In genomic region chr1:7574121-7575040, GRCh38 we compare ENCODE assay signal across 18 cellular contexts.
A peak's percentile ranks its signal among the peaks of the same experiment; 100 is the strongest.
DNase-seq lines count a peak whose midpoint lies in the region; ATAC-seq and TF ChIP-seq lines count a peak whose summit lies in the region.
"Had no signal": no experiment of that assay in that cellular context is flagged by ENCODE, and none has a peak within 500 bp of the region (broad histone marks: within the 10 kb centered on the region; RNA-seq: fewer than 3 reads in every experiment).

No MANE protein-coding gene starts in this region.

- no peak overlapping the region for H3K4me3 Mint-ChIP-seq in stimulated activated effector memory CD8-positive, alpha-beta T cell treated with anti-CD3 and anti-CD28 coated beads, Interleukin-12 subunit alpha, Interleukin-12 subunit beta, amount 100 ng/mL, for 72 hours
- H3K4me3 Mint-ChIP-seq: activated CD4-positive, alpha-beta T cell treated with anti-CD3 and anti-CD28 coated beads for 36 hours; activated T-cell treated with anti-CD3 and anti-CD28 coated beads, Interleukin-2, amount 50 U/mL, for 24 hours; H9; natural killer cell treated with Interleukin-12 subunit alpha and Interleukin-12 subunit beta and Interleukin-15 and Interleukin-18, amount 100 ng/mL, for 72 hours; stimulated activated naive CD8-positive, alpha-beta T cell treated with anti-CD3 and anti-CD28 coated beads, Interleukin-15, Interleukin-2, amounts not matched to agents 100 ng/mL and 50 ng/mL, for 24 hours had no signal

- no peaks in the 10 kb centered on the region for H3K36me3 ChIP-seq in RWPE2 (ENCODE audit: low read depth)
- H3K36me3 ChIP-seq in thoracic aorta, result no peaks in the 10 kb centered on the region

- TF ChIP-seq CTCF in RWPE2 (IDR thresholded peaks at IDR 0.05; ENCODE audit: poor library complexity, severe bottlenecking), result no peak
- no peak for TF ChIP-seq CTCF in thoracic aorta (IDR thresholded peaks at IDR 0.05)

- peaks cover 25% of the 10 kb centered on the region for H3K4me1 ChIP-seq in RWPE2 (ENCODE audit: insufficient read depth, poor library complexity, severe bottlenecking)
- H3K4me1 ChIP-seq in thoracic aorta (ENCODE audit: control insufficient read depth in 1 of 2, low read depth in 2 of 2), result peaks cover 17 to 27% of the 10 kb centered on the region in 2 donors
- H3K4me1 ChIP-seq: A549 had no signal

- H3K4me3 ChIP-seq in RWPE2 (ENCODE audit: severe bottlenecking), result no peak overlapping the region
- peak overlapping the region; percentile 31 for H3K4me3 ChIP-seq in thoracic aorta
- H3K4me3 ChIP-seq: A549 had no signal

- no peaks in the 10 kb centered on the region for H3K9me3 Mint-ChIP-seq in stimulated activated effector memory CD8-positive, alpha-beta T cell treated with anti-CD3 and anti-CD28 coated beads, Interleukin-12 subunit alpha, Interleukin-12 subunit beta, amount 100 ng/mL, for 72 hours
- H3K9me3 Mint-ChIP-seq: activated T-cell treated with anti-CD3 and anti-CD28 coated beads, Interleukin-2, amount 50 U/mL, for 24 hours; natural killer cell treated with Interleukin-12 subunit alpha and Interleukin-12 subunit beta and Interleukin-15 and Interleukin-18, amount 100 ng/mL, for 72 hours; stimulated activated naive CD8-positive, alpha-beta T cell treated with anti-CD3 and anti-CD28 coated beads, Interleukin-15, Interleukin-2, amounts not matched to agents 100 ng/mL and 50 ng/mL, for 24 hours had no signal

- H3K9me3 ChIP-seq in RWPE2 (ENCODE audit: severe bottlenecking), result no peaks in the 10 kb centered on the region
- H3K9me3 ChIP-seq in thoracic aorta, result no peaks in the 10 kb centered on the region
- H3K9me3 ChIP-seq: A549 had no signal

- ATAC-seq in RWPE2 (ENCODE audit: low read depth) (no peak), left lobe of liver (peak; percentile 75), thoracic aorta (ENCODE audit: insufficient number of reproducible peaks, low FRiP score, low read depth) (peak; percentile 49), HG03520 (IDR thresholded peaks at IDR 0.05; ENCODE audit: unreplicated experiment) (no peak)
- ATAC-seq in stimulated activated effector memory CD8-positive, alpha-beta T cell treated with anti-CD3 and anti-CD28 coated beads, Interleukin-12 subunit alpha, Interleukin-12 subunit beta, amount 100 ng/mL, for 72 hours, result no peak
- ATAC-seq: A549; activated CD4-positive, alpha-beta T cell treated with anti-CD3 and anti-CD28 coated beads for 36 hours; natural killer cell treated with Interleukin-12 subunit alpha and Interleukin-12 subunit beta and Interleukin-15 and Interleukin-18, amount 100 ng/mL, for 72 hours had no signal

- H3K27ac Mint-ChIP-seq in stimulated activated effector memory CD8-positive, alpha-beta T cell treated with anti-CD3 and anti-CD28 coated beads, Interleukin-12 subunit alpha, Interleukin-12 subunit beta, amount 100 ng/mL, for 72 hours, result no peak overlapping the region
- H3K27ac Mint-ChIP-seq: activated CD4-positive, alpha-beta T cell treated with anti-CD3 and anti-CD28 coated beads for 36 hours; activated T-cell treated with anti-CD3 and anti-CD28 coated beads, Interleukin-2, amount 50 U/mL, for 24 hours; natural killer cell treated with Interleukin-12 subunit alpha and Interleukin-12 subunit beta and Interleukin-15 and Interleukin-18, amount 100 ng/mL, for 72 hours; stimulated activated naive CD8-positive, alpha-beta T cell treated with anti-CD3 and anti-CD28 coated beads, Interleukin-15, Interleukin-2, amounts not matched to agents 100 ng/mL and 50 ng/mL, for 24 hours had no signal

- H3K27me3 ChIP-seq in RWPE2 (ENCODE audit: insufficient read depth, poor library complexity, severe bottlenecking) (no peaks in the 10 kb centered on the region), thoracic aorta (replicated peaks; ENCODE audit: insufficient read depth) (no peaks in the 10 kb centered on the region)

- H3K36me3 Mint-ChIP-seq in stimulated activated effector memory CD8-positive, alpha-beta T cell treated with anti-CD3 and anti-CD28 coated beads, Interleukin-12 subunit alpha, Interleukin-12 subunit beta, amount 100 ng/mL, for 72 hours, result no peaks in the 10 kb centered on the region
- H3K36me3 Mint-ChIP-seq: natural killer cell treated with Interleukin-12 subunit alpha and Interleukin-12 subunit beta and Interleukin-15 and Interleukin-18, amount 100 ng/mL, for 72 hours had no signal

- DNase-seq in NCI-H2171 treated with DMSO at 0.1 percent for 48 hours (lab: John Stamatoyannopoulos, UW), result peak; percentile 33
- DNase-seq in NCI-H2171 (lab: John Stamatoyannopoulos, UW), result no peak
- peak; percentile 23 for DNase-seq in RWPE2 (ENCODE audit: low spot score)
- DNase-seq in left lobe of liver (ENCODE audit: low spot score), result peak; percentile 96
- no peak for DNase-seq in thoracic aorta (ENCODE audit: low spot score)
- DNase-seq in stimulated activated effector memory CD8-positive, alpha-beta T cell treated with anti-CD3 and anti-CD28 coated beads, Interleukin-12 subunit alpha, Interleukin-12 subunit beta, amount 100 ng/mL, for 72 hours (ENCODE audit: low spot score in 2 of 2), result no peak
- no peak for DNase-seq in NCI-H1436 treated with DMSO at 0.1 percent for 48 hours (lab: John Stamatoyannopoulos, UW)
- DNase-seq: activated CD4-positive, alpha-beta T cell treated with anti-CD3 and anti-CD28 coated beads for 36 hours; activated T-cell treated with anti-CD3 and anti-CD28 coated beads, Interleukin-2, amount 50 U/mL, for 24 hours; erythroblast; H9; head of caudate nucleus; Kasumi-1; NCI-H524 had no signal

- H3K27ac ChIP-seq in RWPE2 (ENCODE audit: poor library complexity, severe bottlenecking) (no peak overlapping the region), thoracic aorta (peak overlapping the region in 1 of 2 donors; percentile 32)
- H3K27ac ChIP-seq: A549 had no signal

- no peaks in the 10 kb centered on the region for H3K4me1 Mint-ChIP-seq in stimulated activated effector memory CD8-positive, alpha-beta T cell treated with anti-CD3 and anti-CD28 coated beads, Interleukin-12 subunit alpha, Interleukin-12 subunit beta, amount 100 ng/mL, for 72 hours
- H3K4me1 Mint-ChIP-seq: activated CD4-positive, alpha-beta T cell treated with anti-CD3 and anti-CD28 coated beads for 36 hours had no signal

Comparison
In these comparisons a context has a peak if more than half of its experiments do, and no peak if none do; other contexts are left out.
1. DNase-seq: peak in NCI-H2171 treated with DMSO at 0.1 percent for 48 hours (single experiment), RWPE2 (single experiment) and left lobe of liver (single experiment); none in NCI-H2171 (single experiment), thoracic aorta (single experiment), stimulated activated effector memory CD8-positive, alpha-beta T cell treated with anti-CD3 and anti-CD28 coated beads, Interleukin-12 subunit alpha, Interleukin-12 subunit beta, amount 100 ng/mL, for 72 hours (0 of 2) and NCI-H1436 treated with DMSO at 0.1 percent for 48 hours (single experiment).
2. ATAC-seq: peak in left lobe of liver (single experiment) and thoracic aorta (single experiment); none in RWPE2 (single experiment), HG03520 (single experiment) and stimulated activated effector memory CD8-positive, alpha-beta T cell treated with anti-CD3 and anti-CD28 coated beads, Interleukin-12 subunit alpha, Interleukin-12 subunit beta, amount 100 ng/mL, for 72 hours (single experiment).